9 cellular contexts compared by ENCODE assay signal in the genomic region with DNA sequence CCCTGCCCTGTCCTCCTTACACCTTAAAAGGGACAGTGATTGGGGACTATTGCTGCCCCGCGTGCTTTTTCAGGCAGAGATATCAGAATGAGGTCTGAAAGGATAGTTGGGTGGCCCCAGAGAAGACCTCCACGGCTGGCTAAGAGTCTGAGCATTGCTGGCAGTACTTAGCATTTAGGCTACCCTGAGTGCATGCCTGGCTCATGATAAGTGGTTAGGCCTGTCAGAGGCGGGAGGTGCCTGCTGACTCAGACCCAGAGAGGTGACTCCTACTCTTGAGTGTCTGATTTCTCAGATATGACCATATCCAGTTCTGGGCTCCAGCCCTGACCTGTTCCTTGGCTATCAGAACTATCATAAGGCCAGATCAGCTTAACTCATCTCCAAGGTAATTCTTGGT.
DNase-seq lines count a peak whose midpoint lies in the region; ATAC-seq and TF ChIP-seq lines count a peak whose summit lies in the region.
"Had no signal": no experiment of that assay in that cellular context is flagged by ENCODE, and none has a peak within 500 bp of the region (broad histone marks: within the 10 kb centered on the region; RNA-seq: fewer than 3 reads in every experiment).

No MANE protein-coding gene starts in this region.

- no peak overlapping the region for H3K4me3 ChIP-seq in gastroesophageal sphincter
- no peak overlapping the region for H3K4me3 ChIP-seq in skin epidermis

- no peaks in the 10 kb centered on the region for H3K27me3 ChIP-seq in gastroesophageal sphincter

- WGBS in gastroesophageal sphincter (ENCODE audit: low coverage in 1 of 2), 2 donors = 17 to 39% methylated on average over 1 to 4 of the region's 4 CpGs

- TF ChIP-seq EP300 in gastroesophageal sphincter (IDR thresholded peaks at IDR 0.05) = no peak

- H3K27ac ChIP-seq in gastroesophageal sphincter (peak overlapping the region; percentile 62 to 86 (median 78)), skin epidermis (peak overlapping the region in 19 of 21 experiments; percentile 48 to 84 (median 70))
- H3K27ac ChIP-seq: C4-2B had no signal

- peaks cover 31 to 99% (median 32%) of the 10 kb centered on the region in 3 donors for H3K4me1 ChIP-seq in gastroesophageal sphincter

- H3K36me3 ChIP-seq in gastroesophageal sphincter = no peaks in the 10 kb centered on the region

- DNase-seq in NCI-H748 (lab: John Stamatoyannopoulos, UW; ENCODE audit: unreplicated experiment) (peak; percentile 33), NCI-H748 treated with DMSO at 0.1 percent for 48 hours (lab: John Stamatoyannopoulos, UW) (no peak), RKO (ENCODE audit: low spot score) (peak; percentile 82), hippocampal formation (lab: John Stamatoyannopoulos, UW) (no peak)

- no peak for TF ChIP-seq POLR2A in gastroesophageal sphincter (IDR thresholded peaks at IDR 0.05)

- H3K9me3 ChIP-seq in gastroesophageal sphincter = no peaks in the 10 kb centered on the region

- TF ChIP-seq CTCF in gastroesophageal sphincter (IDR thresholded peaks at IDR 0.05) = no peak

- ATAC-seq in HG03025 (IDR thresholded peaks at IDR 0.05; ENCODE audit: low FRiP score, unreplicated experiment) = peak; percentile 72
- ATAC-seq in gastroesophageal sphincter = peak; percentile 81
- ATAC-seq in activated CD4-positive, CD25-positive, alpha-beta regulatory T cell treated with anti-CD3 and anti-CD28 coated beads, Interleukin-2, amount 50 U/mL, for 24 hours = no peak

Comparison
In these comparisons a context has a peak if more than half of its experiments do, and no peak if none do; other contexts are left out.
1. DNase-seq: peak in NCI-H748 (single experiment) and RKO (single experiment); none in NCI-H748 treated with DMSO at 0.1 percent for 48 hours (single experiment) and hippocampal formation (0 of 2).
2. ATAC-seq: peak in HG03025 (single experiment) and gastroesophageal sphincter (single experiment); none in activated CD4-positive, CD25-positive, alpha-beta regulatory T cell treated with anti-CD3 and anti-CD28 coated beads, Interleukin-2, amount 50 U/mL, for 24 hours (0 of 2).